Comparison of ENCODE assay signal across 24 cellular contexts in genomic region chr17:71361691-71362450, GRCh38.
DNase-seq lines count a peak whose midpoint lies in the region; ATAC-seq and TF ChIP-seq lines count a peak whose summit lies in the region.
"Had no signal": no experiment of that assay in that cellular context is flagged by ENCODE, and none has a peak within 500 bp of the region (broad histone marks: within the 10 kb centered on the region; RNA-seq: fewer than 3 reads in every experiment).

No MANE protein-coding gene starts in this region.

- DNase-seq in H4 (ENCODE audit: low spot score) (peak; percentile 78), amniotic epithelial cell (ENCODE audit: low read depth) (peak; percentile 80), fibroblast of pulmonary artery (ENCODE audit: low read depth) (peak; percentile 25), skeletal muscle cell (ENCODE audit: low read depth) (peak; percentile 61), substantia nigra (lab: John Stamatoyannopoulos, UW) (no peak)
- DNase-seq: activated effector memory CD4-positive, alpha-beta T cell treated with anti-CD3 and anti-CD28 coated beads, Interleukin-2, amount 50 U/mL, for 16 hours; activated naive CD8-positive, alpha-beta T cell treated with anti-CD3 and anti-CD28 coated beads, Interleukin-2, amount 50 U/mL, for 24 hours; CD4-positive, alpha-beta T cell; dermis blood vessel endothelial cell; KBM-7; NCI-H146; NCI-H2171; small intestine; stimulated activated naive B cell treated with anti-CD40 and anti-IgM and Interleukin-4, amounts not matched to agents 10 μg/mL and 1 μg/mL and 100 μg/mL, for 72 hours; testis; WERI-Rb-1 had no signal

- TF ChIP-seq CTCF in fibroblast of pulmonary artery (IDR thresholded peaks at IDR 0.05; ENCODE audit: low read length, missing control alignments) = no peak

- no peak for ATAC-seq in GM21529 (IDR thresholded peaks at IDR 0.05; ENCODE audit: unreplicated experiment)
- no peak for ATAC-seq in HG02759 (IDR thresholded peaks at IDR 0.05; ENCODE audit: unreplicated experiment)
- ATAC-seq: activated naive CD8-positive, alpha-beta T cell treated with anti-CD3 and anti-CD28 coated beads, Interleukin-2, amount 50 U/mL, for 24 hours; GM12878; HCT116; stimulated activated naive B cell treated with anti-CD40 and anti-IgM and Interleukin-4, amounts not matched to agents 10 μg/mL and 1 μg/mL and 100 μg/mL, for 72 hours had no signal

- no peak overlapping the region for H3K27ac ChIP-seq in substantia nigra (ENCODE audit: low read depth, low read length, poor library complexity, severe bottlenecking)
- H3K27ac ChIP-seq: hepatocyte, prostate gland, RWPE1, SK-N-MC, testis, WERI-Rb-1 had no signal

- H3K4me3 ChIP-seq in fibroblast of pulmonary artery (replicated peaks; ENCODE audit: low read depth, low read length) = no peak overlapping the region
- no peak overlapping the region for H3K4me3 ChIP-seq in skeletal muscle cell (ENCODE audit: low read depth, low read length)
- H3K4me3 ChIP-seq: GM12878, hepatocyte, prostate gland, SK-N-MC, testis had no signal

Comparison
In these comparisons a context has a peak if more than half of its experiments do, and no peak if none do; other contexts are left out.
1. DNase-seq: peak in H4 (single experiment), amniotic epithelial cell (single experiment), fibroblast of pulmonary artery (single experiment) and skeletal muscle cell (single experiment); none in substantia nigra (0 of 49).